8 cellular contexts compared by ENCODE assay signal in the genomic region with DNA sequence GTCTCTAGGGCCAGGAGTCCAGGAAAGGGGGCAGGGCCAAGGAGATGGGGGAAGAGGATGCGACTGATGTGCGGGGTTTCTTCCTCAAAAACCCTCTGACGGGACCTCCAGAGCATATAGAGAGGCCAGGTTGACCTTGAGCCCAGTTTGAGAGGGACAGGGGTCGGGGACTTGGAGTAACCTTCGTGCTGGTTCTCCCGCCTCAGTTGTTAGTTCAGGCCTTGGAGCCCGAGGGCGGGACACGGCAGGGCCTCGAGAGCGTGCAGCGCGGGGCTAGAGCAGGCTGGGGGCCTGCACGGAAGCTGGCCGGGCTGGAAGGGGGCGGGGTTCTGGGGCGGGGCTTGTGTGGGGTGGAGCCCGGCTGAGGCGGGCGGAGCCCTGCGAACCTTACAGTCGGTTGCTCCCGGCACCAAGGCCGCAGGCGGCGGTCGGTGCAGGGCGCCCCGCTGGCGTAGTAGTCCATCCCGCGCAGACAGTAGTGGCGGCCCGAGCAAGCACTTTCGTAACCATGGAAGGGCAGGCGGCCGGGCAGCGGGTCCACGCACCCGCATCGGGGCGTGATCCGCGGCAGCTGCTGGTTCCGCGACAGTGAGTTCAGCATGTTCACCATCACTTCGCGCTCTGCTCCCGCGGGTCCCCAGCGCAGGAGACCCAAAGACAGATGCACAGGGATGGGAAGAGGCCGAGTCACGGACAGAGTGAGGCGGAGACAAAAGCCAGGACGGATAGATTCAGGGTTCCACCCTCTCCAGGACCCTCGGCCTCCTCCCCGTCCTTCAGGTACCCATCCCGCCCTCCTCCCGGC. TPM values are rescaled to one million over a fixed set of nuclear protein-coding genes. Genes with fewer than 3 reads are reported as not detected.
DNase-seq lines count a peak whose midpoint lies in the region; ATAC-seq and TF ChIP-seq lines count a peak whose summit lies in the region.

No MANE protein-coding gene starts in this region.

- no peaks in the 10 kb centered on the region for H3K79me2 ChIP-seq in OCI-LY7 (ENCODE audit: insufficient read depth, low read depth, low read length)

- WGBS in esophagus muscularis mucosa = 11% methylated on average over 26 of the region's 59 CpGs

- BruUV-seq in OCI-LY7 (replicated peaks; lab: Mats Ljungman, UMichigan) = no TSS peak

- TF ChIP-seq EP300 in esophagus muscularis mucosa (IDR thresholded peaks at IDR 0.05) = no peak

- no peaks in the 10 kb centered on the region for H3K9me2 ChIP-seq in OCI-LY7 (ENCODE audit: insufficient read depth, low read length)

- intact Hi-C loops in OCI-LY7 (cut with micrococcal nuclease; ENCODE audit: unreplicated experiment) (no loop called here), esophagus muscularis mucosa (cut with DNase I) (no loop called here)

- peak; percentile 38 for DNase-seq in GM04504 (ENCODE audit: low read depth)
- DNase-seq in OCI-LY7 (ENCODE audit: low spot score) = peak; percentile 87
- peak; percentile 79 to 86 for DNase-seq in activated T-cell treated with anti-CD3 and anti-CD28 coated beads, Interleukin-2, amount 50 U/mL, for 48 hours
- peak; percentile 95 for DNase-seq in esophagus muscularis mucosa (ENCODE audit: extremely low spot score)
- peak; percentile 82 for DNase-seq in stimulated activated CD8-positive, alpha-beta memory T cell treated with anti-CD3 and anti-CD28 coated beads, Interleukin-4, amount 100 ng/mL, for 48 hours
- no peak for DNase-seq in WERI-Rb-1

- no peak for TF ChIP-seq CTCF in OCI-LY7 (conservative IDR thresholded peaks at IDR 0.05; ENCODE audit: low read length)
- no peak for TF ChIP-seq CTCF in esophagus muscularis mucosa (IDR thresholded peaks at IDR 0.05)
- TF ChIP-seq CTCF in WERI-Rb-1 (IDR thresholded peaks at IDR 0.05; ENCODE audit: low read depth, low read length) = no peak

- H2AFZ ChIP-seq in OCI-LY7 (ENCODE audit: low read length) = peak overlapping the region; percentile 97

- POLR2A ChIA-PET in OCI-LY7 (lab: Charles Lee) = no interaction called here

- no peak overlapping the region for H3K27ac ChIP-seq in OCI-LY7 (ENCODE audit: low read depth, low read length, poor library complexity, severe bottlenecking)
- H3K27ac ChIP-seq in esophagus muscularis mucosa (replicated peaks in 1 of 4) = peak overlapping the region; percentile 78 to 87 (median 80)
- H3K27ac ChIP-seq in WERI-Rb-1 = no peak overlapping the region

- H3K36me3 ChIP-seq in OCI-LY7 (ENCODE audit: insufficient read depth, low read length) (no peaks in the 10 kb centered on the region), esophagus muscularis mucosa (no peaks in the 10 kb centered on the region), mucosa of stomach (ENCODE audit: control insufficient read depth, insufficient read depth, low read length) (no peaks in the 10 kb centered on the region), WERI-Rb-1 (no peaks in the 10 kb centered on the region)

- H4K20me1 ChIP-seq in OCI-LY7 (ENCODE audit: insufficient read depth, low read length) = no peaks in the 10 kb centered on the region

- H3K4me3 ChIP-seq in OCI-LY7 (ENCODE audit: low read depth, low read length, poor library complexity, severe bottlenecking) (peak overlapping the region; percentile 61), esophagus muscularis mucosa (peak overlapping the region; percentile 59 to 72 (median 65)), mucosa of stomach (ENCODE audit: low read length) (peak overlapping the region; percentile 82), WERI-Rb-1 (ENCODE audit: low read depth, low read length) (no peak overlapping the region)

- CTCF ChIA-PET in OCI-LY7 (lab: Charles Lee; ENCODE audit: unreplicated experiment) = no interaction called here

- no peak for TF ChIP-seq POLR2A in esophagus muscularis mucosa (IDR thresholded peaks at IDR 0.05; ENCODE audit: low read depth)

- peaks cover 31% of the 10 kb centered on the region for H3K4me1 ChIP-seq in OCI-LY7 (ENCODE audit: insufficient read depth, low read length, poor library complexity, severe bottlenecking)
- peaks cover 22 to 58% (median 49%) of the 10 kb centered on the region in 4 donors for H3K4me1 ChIP-seq in esophagus muscularis mucosa
- H3K4me1 ChIP-seq in mucosa of stomach (ENCODE audit: control insufficient read depth, insufficient read depth, low read length) = peaks cover 32% of the 10 kb centered on the region

- H3K9ac ChIP-seq in mucosa of stomach (ENCODE audit: low read length) = peak overlapping the region; percentile 63

- peak; percentile 28 for ATAC-seq in HG03442 (IDR thresholded peaks at IDR 0.05; ENCODE audit: unreplicated experiment)

- H3K27me3 ChIP-seq in esophagus muscularis mucosa (no peaks in the 10 kb centered on the region), mucosa of stomach (ENCODE audit: control insufficient read depth, insufficient read depth, low read length) (no peaks in the 10 kb centered on the region), WERI-Rb-1 (ENCODE audit: insufficient read depth, low read depth, severe bottlenecking) (no peaks in the 10 kb centered on the region)

- peak overlapping the region; percentile 83 for H3K4me2 ChIP-seq in OCI-LY7 (ENCODE audit: low read length)

- H3K9me3 ChIP-seq in OCI-LY7 (ENCODE audit: low read length) = no peaks in the 10 kb centered on the region
- no peaks in the 10 kb centered on the region for H3K9me3 ChIP-seq in esophagus muscularis mucosa
- H3K9me3 ChIP-seq in mucosa of stomach (ENCODE audit: control insufficient read depth, low read length) = no peaks in the 10 kb centered on the region
- H3K9me3 ChIP-seq in WERI-Rb-1 (ENCODE audit: severe bottlenecking) = no peaks in the 10 kb centered on the region

RNA-seq across cellular contexts. Expression of a gene that starts 4.0 kb away (rescaled TPM):
- 0.98 and 1.0 TPM in 2 replicates for total RNA-seq in OCI-LY7 (2014; rRNA removed; shearing (Covaris generic))
- total RNA-seq in OCI-LY7 (2022) = 3.9 and 4.0 TPM in 2 replicates
- 10 to 100 TPM in 2 of 4 donors, 1 to 10 TPM in 2; 7.8 to 27.2 (median 15.4) TPM for total RNA-seq in esophagus muscularis mucosa

RNA-seq across cellular contexts. Expression of a gene that starts 51.3 kb away (rescaled TPM):
- 23.8 and 27.7 TPM in 2 replicates for total RNA-seq in OCI-LY7 (2014; rRNA removed; shearing (Covaris generic))
- total RNA-seq in OCI-LY7 (2022) (26.7 and 28.0 TPM in 2 replicates), esophagus muscularis mucosa (10 to 100 TPM; 15.0 to 45.3 (median 23.0) TPM)

RNA-seq across cellular contexts. Expression of a gene that starts 51.6 kb away (rescaled TPM):
- total RNA-seq in OCI-LY7 (2014; rRNA removed; shearing (Covaris generic)) = 16.3 and 19.4 TPM in 2 replicates
- total RNA-seq in OCI-LY7 (2022) (13.9 and 15.8 TPM in 2 replicates), esophagus muscularis mucosa (1 to 10 TPM in 1 of 4 donors, under 1 TPM in 3; 0.42 to 1.5 (median 0.62) TPM)

Comparison
In these comparisons a context has a peak if more than half of its experiments do, and no peak if none do; other contexts are left out.
1. H3K27ac ChIP-seq: peak in esophagus muscularis mucosa (4 of 4); none in OCI-LY7 (single experiment) and WERI-Rb-1 (single experiment).
2. RNA of a gene that starts 51.6 kb away (total RNA-seq): 13.9 to 19.4 TPM in OCI-LY7; 0.42 to 1.5 TPM in esophagus muscularis mucosa; every median in the first group is over 4 times any median in the second.